In the genomic region with DNA sequence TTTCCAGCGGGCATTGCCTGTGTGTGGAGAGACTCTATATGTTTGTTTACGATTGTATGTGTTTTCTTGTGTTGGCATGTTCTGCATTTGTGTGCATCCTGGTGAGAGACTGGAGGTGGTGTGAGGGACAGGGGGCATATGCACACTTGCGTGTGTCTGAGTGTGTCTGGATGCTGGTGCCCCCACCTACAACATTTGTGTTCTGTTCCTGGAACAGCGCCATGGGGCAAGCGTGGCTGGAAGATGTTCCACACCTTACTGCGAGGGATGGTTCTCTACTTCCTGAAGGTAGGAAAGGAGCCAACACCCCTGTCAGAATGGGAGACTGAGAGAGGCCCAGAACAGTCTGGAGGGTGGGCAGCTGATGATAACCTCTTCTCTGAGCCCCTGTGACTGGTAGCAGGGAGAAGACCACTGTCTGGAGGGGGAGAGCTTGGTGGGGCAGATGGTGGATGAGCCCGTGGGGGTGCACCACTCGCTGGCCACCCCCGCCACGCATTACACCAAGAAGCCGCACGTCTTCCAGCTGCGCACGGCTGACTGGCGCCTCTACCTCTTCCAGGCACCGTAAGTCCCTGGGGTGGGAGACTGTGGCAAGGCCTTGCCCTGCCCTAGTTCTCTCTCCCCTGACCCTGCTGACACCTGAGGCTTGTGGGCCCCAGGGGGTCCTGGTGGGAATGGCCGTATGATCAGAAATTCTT, we compare ENCODE assay signal across 14 cellular contexts. TPM values are rescaled to one million over a fixed set of nuclear protein-coding genes. Genes with fewer than 3 reads are reported as not detected.
DNase-seq lines count a peak whose midpoint lies in the region; ATAC-seq, FAIRE-seq and TF ChIP-seq lines count a peak whose summit lies in the region.
"Had no signal": no experiment of that assay in that cellular context is flagged by ENCODE, and none has a peak within 500 bp of the region (broad histone marks: within the 10 kb centered on the region; RNA-seq: fewer than 3 reads in every experiment).

No MANE protein-coding gene starts in this region.

- H3K36me3 ChIP-seq in HEK293 (ENCODE audit: control insufficient read depth in 2 of 2, insufficient read depth in 1 of 2, low read length in 2 of 2) = no peaks in the 10 kb centered on the region
- H3K36me3 ChIP-seq in astrocyte (ENCODE audit: insufficient read depth, low read length) = no peaks in the 10 kb centered on the region
- H3K36me3 ChIP-seq in thyroid gland = no peaks in the 10 kb centered on the region
- H3K36me3 ChIP-seq: vagina had no signal

- 91 to 92% methylated on average over 16 to 17 of the region's 17 CpGs for WGBS in thyroid gland, 2 donors

- POLR2A ChIA-PET in CD4-positive, alpha-beta T cell (lab: Charles Lee) = interaction anchor here (0.8 to 4.0 kb wide), 3 partner anchors 17 to 59 kb away, joined by 3 to 31 read pairs (median 4); a partner anchor contains a TSS
- POLR2A ChIA-PET in HEK293 (lab: Yijun Ruan, JAX) = interaction anchor here (1.0 kb wide), 1 partner anchor 40 kb away, joined by 3 read pairs; no protein-coding TSS in a partner anchor

- peak overlapping the region; percentile 10 for H3K27ac ChIP-seq in CD4-positive, alpha-beta T cell (ENCODE audit: low read depth, low read length)
- H3K27ac ChIP-seq in HEK293 (ENCODE audit: extremely low read depth, low read depth, low read length) = no peak overlapping the region
- H3K27ac ChIP-seq in astrocyte (ENCODE audit: low read depth, low read length) = no peak overlapping the region
- no peak overlapping the region for H3K27ac ChIP-seq in thyroid gland
- H3K27ac ChIP-seq: GM23248 had no signal

- DNase-seq in CD4-positive, alpha-beta T cell = no peak
- DNase-seq in astrocyte (ENCODE audit: low read depth) (no peak), NCI-H2081 treated with DMSO at 0.1 percent for 48 hours (lab: John Stamatoyannopoulos, UW) (no peak), thyroid gland (no peak)
- no peak for DNase-seq in natural killer cell treated with Interleukin-12 subunit alpha and Interleukin-12 subunit beta and Interleukin-15 and Interleukin-18, amount 100 ng/mL, for 72 hours (ENCODE audit: low spot score)
- DNase-seq: activated CD4-positive, alpha-beta T cell treated with anti-CD3 and anti-CD28 coated beads for 4 hours; GM23248; NCI-H1048; NCI-H2171 treated with DMSO at 0.1 percent for 48 hours had no signal

- H3K27me3 ChIP-seq in CD4-positive, alpha-beta T cell (ENCODE audit: control insufficient read depth, insufficient read depth, low read length) = no peaks in the 10 kb centered on the region
- H3K27me3 ChIP-seq in astrocyte (ENCODE audit: insufficient read depth, low read length) (no peaks in the 10 kb centered on the region), thyroid gland (no peaks in the 10 kb centered on the region)
- H3K27me3 ChIP-seq: vagina had no signal

- H3K79me2 ChIP-seq in astrocyte (ENCODE audit: insufficient read depth, low read length) = no peaks in the 10 kb centered on the region

- H3K4me2 ChIP-seq in astrocyte (ENCODE audit: low read length) = no peak overlapping the region

- H4K20me1 ChIP-seq in astrocyte (ENCODE audit: insufficient read depth, low read length) = no peaks in the 10 kb centered on the region

- no peak for FAIRE-seq in astrocyte (lab: Jason Lieb, UNC)
- FAIRE-seq: bronchial epithelial cell had no signal

- intact Hi-C loops in CD4-positive, alpha-beta T cell (cut with DNase I, micrococcal nuclease) = loop anchor here in 1 of 2 experiments (5.0 kb wide), 1 partner anchor 115 kb away; no protein-coding TSS in a partner anchor
- intact Hi-C loops in thyroid gland (cut with DNase I) = loop anchor here (5.0 to 10.0 kb wide), 2 partner anchors 55 to 113 kb away; no protein-coding TSS in a partner anchor

- peaks cover 88% of the 10 kb centered on the region for H3K36me3 Mint-ChIP-seq in CD4-positive, alpha-beta T cell (ENCODE audit: low read depth)
- peaks cover 3% of the 10 kb centered on the region for H3K36me3 Mint-ChIP-seq in astrocyte (ENCODE audit: low read depth, unreplicated experiment)
- peaks cover 13% of the 10 kb centered on the region for H3K36me3 Mint-ChIP-seq in natural killer cell treated with Interleukin-12 subunit alpha and Interleukin-12 subunit beta and Interleukin-15 and Interleukin-18, amount 100 ng/mL, for 72 hours

- H3K9me3 ChIP-seq in CD4-positive, alpha-beta T cell (ENCODE audit: control insufficient read depth, low read length) = no peaks in the 10 kb centered on the region
- H3K9me3 ChIP-seq in HEK293 (ENCODE audit: control insufficient read depth, insufficient read depth, low read depth, low read length) = no peaks in the 10 kb centered on the region
- H3K9me3 ChIP-seq in astrocyte (ENCODE audit: insufficient read depth, low read depth, low read length) = no peaks in the 10 kb centered on the region
- no peaks in the 10 kb centered on the region for H3K9me3 ChIP-seq in thyroid gland
- H3K9me3 ChIP-seq: vagina had no signal

- no peaks in the 10 kb centered on the region for H3K4me1 ChIP-seq in HEK293 (ENCODE audit: control insufficient read depth, insufficient read depth, low read length)
- peaks cover 17% of the 10 kb centered on the region for H3K4me1 ChIP-seq in astrocyte (ENCODE audit: insufficient read depth, low read length)
- peaks cover 15 to 35% of the 10 kb centered on the region in 2 donors for H3K4me1 ChIP-seq in thyroid gland

- ATAC-seq in CD4-positive, alpha-beta T cell (ENCODE audit: poor library complexity) = no peak
- ATAC-seq in natural killer cell treated with Interleukin-12 subunit alpha and Interleukin-12 subunit beta and Interleukin-15 and Interleukin-18, amount 100 ng/mL, for 72 hours = no peak
- ATAC-seq in GM21447 (IDR thresholded peaks at IDR 0.05; ENCODE audit: unreplicated experiment) (no peak), HG03045 (IDR thresholded peaks at IDR 0.05; ENCODE audit: unreplicated experiment) (no peak)

- peak overlapping the region; percentile 21 for H3K27ac Mint-ChIP-seq in CD4-positive, alpha-beta T cell
- no peak overlapping the region for H3K27ac Mint-ChIP-seq in astrocyte (ENCODE audit: unreplicated experiment)
- H3K27ac Mint-ChIP-seq in natural killer cell treated with Interleukin-12 subunit alpha and Interleukin-12 subunit beta and Interleukin-15 and Interleukin-18, amount 100 ng/mL, for 72 hours = peak overlapping the region; percentile 12 to 65

- no peak for TF ChIP-seq POLR2A in thyroid gland (IDR thresholded peaks at IDR 0.05)

- no peaks in the 10 kb centered on the region for H3K27me3 Mint-ChIP-seq in CD4-positive, alpha-beta T cell
- H3K27me3 Mint-ChIP-seq in astrocyte (ENCODE audit: low read depth, unreplicated experiment) = peaks cover 49% of the 10 kb centered on the region
- no peaks in the 10 kb centered on the region for H3K27me3 Mint-ChIP-seq in natural killer cell treated with Interleukin-12 subunit alpha and Interleukin-12 subunit beta and Interleukin-15 and Interleukin-18, amount 100 ng/mL, for 72 hours

- H3K9me3 Mint-ChIP-seq in CD4-positive, alpha-beta T cell = no peaks in the 10 kb centered on the region
- no peaks in the 10 kb centered on the region for H3K9me3 Mint-ChIP-seq in astrocyte (ENCODE audit: unreplicated experiment)
- H3K9me3 Mint-ChIP-seq in natural killer cell treated with Interleukin-12 subunit alpha and Interleukin-12 subunit beta and Interleukin-15 and Interleukin-18, amount 100 ng/mL, for 72 hours = no peaks in the 10 kb centered on the region

- no peaks in the 10 kb centered on the region for H3K4me1 Mint-ChIP-seq in CD4-positive, alpha-beta T cell (ENCODE audit: low read depth)
- H3K4me1 Mint-ChIP-seq in astrocyte (ENCODE audit: low read depth, unreplicated experiment) = peaks cover 2% of the 10 kb centered on the region
- H3K4me1 Mint-ChIP-seq in natural killer cell treated with Interleukin-12 subunit alpha and Interleukin-12 subunit beta and Interleukin-15 and Interleukin-18, amount 100 ng/mL, for 72 hours (ENCODE audit: low read depth in 2 of 2) = peaks cover 9 to 30% of the 10 kb centered on the region in 2 donors

- H3K9ac ChIP-seq in astrocyte (ENCODE audit: low read length) = no peak overlapping the region
- H3K9ac ChIP-seq: GM23248 had no signal

- H3K4me3 ChIP-seq in HEK293 (ENCODE audit: low read depth, low read length) (no peak overlapping the region), astrocyte (ENCODE audit: insufficient read depth, low read depth, low read length) (no peak overlapping the region), thyroid gland (replicated peaks in 1 of 3) (no peak overlapping the region)

- CTCF ChIA-PET in CD4-positive, alpha-beta T cell (lab: Charles Lee) = interaction anchor here (3.5 kb wide), 1 partner anchor 59 kb away, joined by 41 read pairs; no protein-coding TSS in a partner anchor
- CTCF ChIA-PET in HEK293 (lab: Yijun Ruan, JAX) = interaction anchor here (0.6 to 11.8 kb wide), 10 partner anchors 7 to 133 kb away, joined by 3 to 177 read pairs (median 7); no protein-coding TSS in a partner anchor

- no peak overlapping the region for H3K4me3 Mint-ChIP-seq in CD4-positive, alpha-beta T cell
- peak overlapping the region; percentile 81 for H3K4me3 Mint-ChIP-seq in astrocyte (ENCODE audit: unreplicated experiment)
- no peak overlapping the region for H3K4me3 Mint-ChIP-seq in natural killer cell treated with Interleukin-12 subunit alpha and Interleukin-12 subunit beta and Interleukin-15 and Interleukin-18, amount 100 ng/mL, for 72 hours

- no peak overlapping the region for H2AFZ ChIP-seq in astrocyte (ENCODE audit: low read depth, low read length)

- no peak for TF ChIP-seq CTCF in CD4-positive, alpha-beta T cell (IDR thresholded peaks at IDR 0.05)
- TF ChIP-seq CTCF in HEK293 (tag by site-specific recombination; IDR thresholded peaks at IDR 0.05) (no peak), astrocyte (IDR thresholded peaks at IDR 0.05; ENCODE audit: insufficient read depth, low read depth, low read length) (no peak), thyroid gland (IDR thresholded peaks at IDR 0.05) (no peak)

RNA-seq across cellular contexts. Expression of a gene that starts 23.7 kb away (rescaled TPM):
- 100 to 1,000 TPM in 1 of 2 experiments, 10 to 100 TPM in 1; 96.5 to 101 TPM for total RNA-seq in CD4-positive, alpha-beta T cell
- total RNA-seq in astrocyte (2.6 and 4.0 TPM in 2 replicates), thyroid gland (100 to 1,000 TPM in 3 of 4 donors, 10 to 100 TPM in 1; 63.7 to 136 (median 111) TPM)
- total RNA-seq in natural killer cell treated with Interleukin-12 subunit alpha and Interleukin-12 subunit beta and Interleukin-15 and Interleukin-18, amount 100 ng/mL, for 72 hours = 100 to 1,000 TPM; 299 to 305 TPM

Comparison
In these comparisons a context has a peak if more than half of its experiments do, and no peak if none do; other contexts are left out.
1. RNA of a gene that starts 23.7 kb away (total RNA-seq): 299 to 305 TPM in natural killer cell treated with Interleukin-12 subunit alpha and Interleukin-12 subunit beta and Interleukin-15 and Interleukin-18, amount 100 ng/mL, for 72 hours, 63.7 to 136 TPM in thyroid gland and 96.5 to 101 TPM in CD4-positive, alpha-beta T cell; 2.6 to 4.0 TPM in astrocyte; every median in the first group is over 10 times any median in the second.